Comparison of ENCODE assay signal across 26 cellular contexts in genomic region chr2:214557884-214558283, GRCh38.
"Had no signal": no experiment of that assay in that cellular context is flagged by ENCODE, and none has a peak within 500 bp of the region (broad histone marks: within the 10 kb centered on the region; RNA-seq: fewer than 3 reads in every experiment).

No MANE protein-coding gene starts in this region.

- H3K36me3 Mint-ChIP-seq: natural killer cell; stimulated activated effector memory CD8-positive, alpha-beta T cell treated with anti-CD3 and anti-CD28 coated beads, Interleukin-12 subunit alpha, Interleukin-12 subunit beta, amount 100 ng/mL, for 72 hours; stimulated activated naive B cell treated with anti-CD40 and anti-IgM and Interleukin-4, amounts not matched to agents 10 μg/mL and 1 μg/mL and 100 μg/mL, for 72 hours had no signal

- H3K4me1 ChIP-seq: pancreas, prostate gland, right atrium auricular region, right lobe of liver, sigmoid colon, stomach, thyroid gland, tibial nerve, upper lobe of left lung, vagina had no signal

- H3K9me3 Mint-ChIP-seq: stimulated activated naive CD8-positive, alpha-beta T cell treated with anti-CD3 and anti-CD28 coated beads, Interleukin-15, Interleukin-2, amounts not matched to agents 100 ng/mL and 50 ng/mL, for 24 hours had no signal

- H3K4me3 Mint-ChIP-seq: natural killer cell; nephron; stimulated activated effector memory CD8-positive, alpha-beta T cell treated with anti-CD3 and anti-CD28 coated beads, Interleukin-12 subunit alpha, Interleukin-12 subunit beta, amount 100 ng/mL, for 72 hours; stimulated activated naive B cell treated with anti-CD40 and anti-IgM and Interleukin-4, amounts not matched to agents 10 μg/mL and 1 μg/mL and 100 μg/mL, for 72 hours; stimulated activated naive CD8-positive, alpha-beta T cell treated with anti-CD3 and anti-CD28 coated beads, Interleukin-15, Interleukin-2, amounts not matched to agents 100 ng/mL and 50 ng/mL, for 24 hours had no signal

- H3K27me3 ChIP-seq: neutrophil, pancreas, right atrium auricular region, right lobe of liver, sigmoid colon, stomach, thyroid gland, tibial nerve, upper lobe of left lung, vagina had no signal

- H3K9me3 ChIP-seq: neutrophil, pancreas, prostate gland, right atrium auricular region, right lobe of liver, sigmoid colon, stomach, thoracic aorta, thyroid gland, upper lobe of left lung, vagina had no signal

- H3K27ac ChIP-seq: neutrophil, pancreas, prostate gland, right atrium auricular region, right lobe of liver, sigmoid colon, stomach, thoracic aorta, thyroid gland, tibial nerve, upper lobe of left lung, vagina had no signal

- H3K36me3 ChIP-seq: neutrophil, pancreas, prostate gland, right atrium auricular region, right lobe of liver, sigmoid colon, stomach, thoracic aorta, thyroid gland, tibial nerve, upper lobe of left lung, vagina had no signal

- H3K27me3 Mint-ChIP-seq: stimulated activated naive B cell treated with anti-CD40 and anti-IgM and Interleukin-4, amounts not matched to agents 10 μg/mL and 1 μg/mL and 100 μg/mL, for 72 hours had no signal

- H3K4me1 Mint-ChIP-seq: natural killer cell; nephron; stimulated activated effector memory CD8-positive, alpha-beta T cell treated with anti-CD3 and anti-CD28 coated beads, Interleukin-12 subunit alpha, Interleukin-12 subunit beta, amount 100 ng/mL, for 72 hours; stimulated activated naive B cell treated with anti-CD40 and anti-IgM and Interleukin-4, amounts not matched to agents 10 μg/mL and 1 μg/mL and 100 μg/mL, for 72 hours had no signal

- DNase-seq: natural killer cell; nucleus accumbens; pancreas; retina; right lobe of liver; sigmoid colon; small intestine; stimulated activated CD4-positive, alpha-beta T cell treated with anti-CD3 and anti-CD28 coated beads, Interleukin-15, amount 100 ng/mL, for 24 hours; stimulated activated CD4-positive, alpha-beta T cell treated with anti-CD3 and anti-CD28 coated beads, Interleukin-2, amount 100 ng/mL, for 24 hours; stimulated activated CD4-positive, alpha-beta T cell treated with anti-CD3 and anti-CD28 coated beads, Interleukin-2, amount 100 ng/mL, for 48 hours; stimulated activated CD4-positive, alpha-beta T cell treated with anti-CD3 and anti-CD28 coated beads, Interleukin-4, amount 100 ng/mL, for 24 hours; stimulated activated naive B cell treated with anti-CD40 and anti-IgM and Interleukin-4, amounts not matched to agents 10 μg/mL and 1 μg/mL and 100 μg/mL, for 72 hours; stimulated activated naive CD4-positive, alpha-beta T cell treated with Interleukin-2 at 50 U/mL for 16 hours; stomach; thyroid gland; trophoblast cell; upper lobe of left lung had no signal

- H3K4me3 ChIP-seq: pancreas, prostate gland, right atrium auricular region, right lobe of liver, sigmoid colon, stomach, thoracic aorta, thyroid gland, tibial nerve, upper lobe of left lung, vagina had no signal

- ATAC-seq: natural killer cell; pancreas; right lobe of liver; stimulated activated effector memory CD8-positive, alpha-beta T cell treated with anti-CD3 and anti-CD28 coated beads, Interleukin-12 subunit alpha, Interleukin-12 subunit beta, amount 100 ng/mL, for 72 hours; stimulated activated naive B cell treated with anti-CD40 and anti-IgM and Interleukin-4, amounts not matched to agents 10 μg/mL and 1 μg/mL and 100 μg/mL, for 72 hours had no signal

- H3K27ac Mint-ChIP-seq: natural killer cell; nephron; stimulated activated effector memory CD8-positive, alpha-beta T cell treated with anti-CD3 and anti-CD28 coated beads, Interleukin-12 subunit alpha, Interleukin-12 subunit beta, amount 100 ng/mL, for 72 hours; stimulated activated naive B cell treated with anti-CD40 and anti-IgM and Interleukin-4, amounts not matched to agents 10 μg/mL and 1 μg/mL and 100 μg/mL, for 72 hours; stimulated activated naive CD8-positive, alpha-beta T cell treated with anti-CD3 and anti-CD28 coated beads, Interleukin-15, Interleukin-2, amounts not matched to agents 100 ng/mL and 50 ng/mL, for 24 hours had no signal
